22 cellular contexts compared by ENCODE assay signal in genomic region chr2:40734797-40735196, GRCh38.
DNase-seq lines count a peak whose midpoint lies in the region; ATAC-seq and TF ChIP-seq lines count a peak whose summit lies in the region.
"Had no signal": no experiment of that assay in that cellular context is flagged by ENCODE, and none has a peak within 500 bp of the region (broad histone marks: within the 10 kb centered on the region; RNA-seq: fewer than 3 reads in every experiment).

No MANE protein-coding gene starts in this region.

- no peak overlapping the region for H3K9ac ChIP-seq in IMR-90 (ENCODE audit: low read depth, low read length)
- H3K9ac ChIP-seq in mesenchymal stem cell (ENCODE audit: low read length), result no peak overlapping the region

- H3K27ac ChIP-seq in IMR-90 (ENCODE audit: insufficient read depth, low read length) (no peak overlapping the region), mesenchymal stem cell (ENCODE audit: low read length, poor library complexity, severe bottlenecking) (no peak overlapping the region)
- H3K27ac ChIP-seq: coronary artery, epithelial cell of prostate, heart left ventricle had no signal

- 0 out of 2 replicates have a peak, but pooled peaks cover 2% of the 10 kb centered on the region for H3K9me1 ChIP-seq in IMR-90 (ENCODE audit: insufficient read depth, low read length)

- peak overlapping the region; percentile 52; the same call in 1 of the 2 replicates for H3K4ac ChIP-seq in IMR-90 (ENCODE audit: low read depth, low read length)
- no peak overlapping the region for H3K4ac ChIP-seq in mesenchymal stem cell (ENCODE audit: low read depth in 1 of 2, low read length in 2 of 2)

- H3K36me3 ChIP-seq in IMR-90 (ENCODE audit: control insufficient read depth, insufficient read depth, low read length), result no peaks in the 10 kb centered on the region
- no peaks in the 10 kb centered on the region for H3K36me3 ChIP-seq in mesenchymal stem cell (ENCODE audit: control insufficient read depth in 1 of 2, insufficient read depth in 2 of 2, low read depth in 1 of 2, low read length in 2 of 2)
- H3K36me3 ChIP-seq: BE2C, HAP-1, heart left ventricle had no signal

- H3K18ac ChIP-seq in IMR-90 (ENCODE audit: low read depth, low read length) (peak overlapping the region; percentile 12; the same call in 1 of the 2 replicates), mesenchymal stem cell (ENCODE audit: low read depth in 1 of 2, low read length in 2 of 2) (no peak overlapping the region)

- H2AK5ac ChIP-seq in IMR-90 (ENCODE audit: low read depth, low read length) (no peak overlapping the region), mesenchymal stem cell (ENCODE audit: low read length, severe bottlenecking) (no peak overlapping the region)

- dilution Hi-C loops in IMR-90 (cut with HindIII; ENCODE audit: low sequenced_read_pairs, unreplicated experiment), result no loop called here

- no peak overlapping the region for H3K14ac ChIP-seq in IMR-90 (replicated peaks; ENCODE audit: low read depth, low read length)
- H3K14ac ChIP-seq in mesenchymal stem cell (ENCODE audit: low read length in 2 of 2), result no peak overlapping the region

- peak overlapping the region; percentile 19; the same call in 1 of the 2 replicates for H3K4me2 ChIP-seq in IMR-90 (ENCODE audit: low read depth, low read length)
- no peak overlapping the region for H3K4me2 ChIP-seq in mesenchymal stem cell (ENCODE audit: low read length, poor library complexity, severe bottlenecking)

- in situ Hi-C loops in IMR-90 (cut with MboI; ENCODE audit: low sequenced_read_pairs), result no loop called here
- in situ Hi-C loops in astrocyte of the cerebellum (cut with HindIII; ENCODE audit: low sequenced_read_pairs), result no loop called here

- no peak overlapping the region for H3K23ac ChIP-seq in IMR-90 (ENCODE audit: low read depth, low read length)
- no peak overlapping the region for H3K23ac ChIP-seq in mesenchymal stem cell (ENCODE audit: low read length in 2 of 2)

- no peak overlapping the region for H2BK12ac ChIP-seq in mesenchymal stem cell (ENCODE audit: low read length in 2 of 2)

- no peak overlapping the region for H3K4me3 ChIP-seq in IMR-90 (ENCODE audit: insufficient read depth, low read depth, low read length)
- H3K4me3 ChIP-seq in astrocyte of the cerebellum (ENCODE audit: low read depth, low read length), result no peak overlapping the region
- no peak overlapping the region for H3K4me3 ChIP-seq in mesenchymal stem cell (ENCODE audit: insufficient read depth in 1 of 2, low read depth in 1 of 2, low read length in 2 of 2)
- H3K4me3 ChIP-seq: coronary artery, HAP-1, heart left ventricle, K562 had no signal

- H4K8ac ChIP-seq in IMR-90 (ENCODE audit: low read depth in 2 of 2, low read length in 2 of 2) (peak overlapping the region in 1 of 2 experiments; percentile 71; a peak in 1 of 4 replicates), mesenchymal stem cell (ENCODE audit: low read length) (no peak overlapping the region)

- 0 out of 2 replicates have a peak overlapping the region, but pooled peaks have one; percentile 76 for H2BK20ac ChIP-seq in IMR-90 (ENCODE audit: low read depth, low read length)

- H2BK15ac ChIP-seq in IMR-90 (ENCODE audit: low read depth, low read length) (no peak overlapping the region), mesenchymal stem cell (ENCODE audit: low read depth, poor library complexity, severe bottlenecking) (no peak overlapping the region)

- no peaks in the 10 kb centered on the region for H4K20me1 ChIP-seq in IMR-90 (ENCODE audit: insufficient read depth, low read length)

- BruUV-seq in IMR-90 (replicated peaks; lab: Mats Ljungman, UMichigan), result no TSS peak

- no peaks in the 10 kb centered on the region; the same call in 1 of the 2 replicates for H3K4me1 ChIP-seq in IMR-90 (ENCODE audit: control insufficient read depth, insufficient read depth, low read length)
- H3K4me1 ChIP-seq in mesenchymal stem cell (ENCODE audit: control insufficient read depth, insufficient read depth, low read depth, low read length), result no peaks in the 10 kb centered on the region
- H3K4me1 ChIP-seq: HAP-1, heart left ventricle had no signal

- no peak overlapping the region for H4K5ac ChIP-seq in IMR-90 (ENCODE audit: low read depth, low read length)

- no peaks in the 10 kb centered on the region for H3K79me1 ChIP-seq in IMR-90 (ENCODE audit: low read depth in 1 of 2, low read length in 2 of 2)
- H3K79me1 ChIP-seq in mesenchymal stem cell (replicated peaks; ENCODE audit: low read length, poor library complexity, severe bottlenecking), result no peaks in the 10 kb centered on the region

- H2AK9ac ChIP-seq in IMR-90 (replicated peaks; ENCODE audit: low read depth, low read length, poor library complexity), result no peak overlapping the region

- POLR2A ChIA-PET in IMR-90 (lab: Charles Lee; ENCODE audit: unreplicated experiment), result no interaction called here

- H2BK5ac ChIP-seq in IMR-90 (ENCODE audit: low read depth, low read length, poor library complexity, severe bottlenecking) (peak overlapping the region; percentile 80), mesenchymal stem cell (ENCODE audit: low read depth, low read length, poor library complexity, severe bottlenecking) (no peak overlapping the region)

- H2AFZ ChIP-seq in IMR-90 (replicated peaks; ENCODE audit: low read length, poor library complexity) (no peak overlapping the region), mesenchymal stem cell (ENCODE audit: low read depth, low read length) (no peak overlapping the region)

- no CpG with 5 or more reads among the region's 2 CpGs for WGBS in IMR-90 (ENCODE audit: extremely low coverage in 2 of 2, insufficient read length in 1 of 2), 2 experiments
- WGBS in mesenchymal stem cell, result 50% methylated on average over 1 of the region's 2 CpGs

- no peaks in the 10 kb centered on the region for H3K27me3 ChIP-seq in IMR-90 (ENCODE audit: control insufficient read depth, insufficient read depth, low read length)
- no peaks in the 10 kb centered on the region for H3K27me3 ChIP-seq in mesenchymal stem cell (ENCODE audit: control insufficient read depth in 1 of 2, insufficient read depth in 1 of 2, low read length in 2 of 2)
- H3K27me3 ChIP-seq: BE2C, heart left ventricle had no signal

- intact Hi-C loops in IMR-90 (cut with micrococcal nuclease), result no loop called here

- no peaks in the 10 kb centered on the region for H3K9me3 ChIP-seq in IMR-90 (ENCODE audit: control insufficient read depth, insufficient read depth, low read length)
- no peaks in the 10 kb centered on the region for H3K9me3 ChIP-seq in mesenchymal stem cell (ENCODE audit: control insufficient read depth, low read length)
- H3K9me3 ChIP-seq: BE2C, HAP-1, heart left ventricle had no signal

- peak overlapping the region; percentile 76 for H2BK120ac ChIP-seq in IMR-90 (ENCODE audit: low read depth, low read length)
- H2BK120ac ChIP-seq in mesenchymal stem cell (ENCODE audit: low read depth, low read length), result no peak overlapping the region

- TF ChIP-seq POLR2A in IMR-90 (IDR thresholded peaks at IDR 0.05; ENCODE audit: low read depth, low read length), result no peak

- H4K91ac ChIP-seq in IMR-90 (ENCODE audit: insufficient read depth, low read depth, low read length), result no peak overlapping the region
- H4K91ac ChIP-seq in mesenchymal stem cell (ENCODE audit: low read length), result no peak overlapping the region

- DNase-seq in AG20443 (ENCODE audit: low spot score), result peak; percentile 15
- peak; percentile 67 for DNase-seq in IMR-90
- peak; percentile 18 for DNase-seq in astrocyte of the cerebellum (ENCODE audit: low read depth)
- DNase-seq in mesenchymal stem cell, result peak; percentile 5
- no peak for DNase-seq in activated CD4-positive, CD25-positive, alpha-beta regulatory T cell treated with anti-CD3 and anti-CD28 coated beads, Interleukin-2, amount 50 U/mL, for 72 hours
- DNase-seq in UCSD-AML1 (lab: John Stamatoyannopoulos, UW; ENCODE audit: unreplicated experiment), result no peak
- no peak for DNase-seq in occipital lobe (lab: John Stamatoyannopoulos, UW)
- DNase-seq: activated CD8-positive, alpha-beta memory T cell treated with anti-CD3 and anti-CD28 coated beads for 24 hours; amygdala; BE2C; heart left ventricle; islet precursor cell; NCI-H1092; NCI-H69; OCI-M1; stimulated activated CD4-positive, alpha-beta T cell treated with anti-CD3 and anti-CD28 coated beads, Interleukin-1b, Interleukin-23, amount 100 ng/mL, for 48 hours; substantia nigra had no signal

- CTCF ChIA-PET in IMR-90 (lab: Yijun Ruan, JAX), result no interaction called here

- TF ChIP-seq CTCF in IMR-90 (conservative IDR thresholded peaks at IDR 0.05; ENCODE audit: low read depth, low read length), result no peak
- TF ChIP-seq CTCF in astrocyte of the cerebellum (IDR thresholded peaks at IDR 0.05; ENCODE audit: low read depth, low read length, missing control alignments), result no peak

- ATAC-seq in IMR-90 (ENCODE audit: low read depth) (peak; percentile 78), HG03571 (IDR thresholded peaks at IDR 0.05; ENCODE audit: unreplicated experiment) (no peak)
- ATAC-seq: heart left ventricle, K562 had no signal

- H3K56ac ChIP-seq in IMR-90 (ENCODE audit: extremely low read depth, insufficient read depth, low read length), result no peak overlapping the region

- TF ChIP-seq RAD21 in IMR-90 (IDR thresholded peaks at IDR 0.05; ENCODE audit: low read length), result no peak

TF ChIP-seq in IMR-90, 13 proteins besides CTCF, POLR2A, EP300 and RAD21:
- no peak for TF ChIP-seq ELK1 (IDR thresholded peaks at IDR 0.05; ENCODE audit: borderline replicate concordance, low read depth, low read length)
- no peak for TF ChIP-seq CHD1 (IDR thresholded peaks at IDR 0.05; ENCODE audit: low read depth, low read length)
- TF ChIP-seq FOS (IDR thresholded peaks at IDR 0.05; ENCODE audit: low read depth, low read length), result no peak
- no peak for TF ChIP-seq MAFK (IDR thresholded peaks at IDR 0.05; ENCODE audit: low read depth, low read length)
- TF ChIP-seq RFX5 (IDR thresholded peaks at IDR 0.05; ENCODE audit: low read depth, low read length), result no peak
- TF ChIP-seq RCOR1 (IDR thresholded peaks at IDR 0.05; ENCODE audit: insufficient replicate concordance, low read length), result no peak
- no peak for TF ChIP-seq NFE2L2 (IDR thresholded peaks at IDR 0.05; ENCODE audit: low read depth, low read length)
- TF ChIP-seq CEBPB (IDR thresholded peaks at IDR 0.05; ENCODE audit: low read depth, low read length), result peak; percentile 21; the same call in 1 of the 2 replicates
- no peak for TF ChIP-seq MAZ (IDR thresholded peaks at IDR 0.05; ENCODE audit: borderline replicate concordance, low read depth, low read length)

Comparison
In these comparisons a context has a peak if more than half of its experiments do, and no peak if none do; other contexts are left out.
1. DNase-seq: peak in AG20443 (single experiment), IMR-90 (single experiment), astrocyte of the cerebellum (single experiment) and mesenchymal stem cell (single experiment); none in activated CD4-positive, CD25-positive, alpha-beta regulatory T cell treated with anti-CD3 and anti-CD28 coated beads, Interleukin-2, amount 50 U/mL, for 72 hours (single experiment), UCSD-AML1 (single experiment) and occipital lobe (single experiment).